Comparison of ENCODE assay signal across 16 cellular contexts in the genomic region with DNA sequence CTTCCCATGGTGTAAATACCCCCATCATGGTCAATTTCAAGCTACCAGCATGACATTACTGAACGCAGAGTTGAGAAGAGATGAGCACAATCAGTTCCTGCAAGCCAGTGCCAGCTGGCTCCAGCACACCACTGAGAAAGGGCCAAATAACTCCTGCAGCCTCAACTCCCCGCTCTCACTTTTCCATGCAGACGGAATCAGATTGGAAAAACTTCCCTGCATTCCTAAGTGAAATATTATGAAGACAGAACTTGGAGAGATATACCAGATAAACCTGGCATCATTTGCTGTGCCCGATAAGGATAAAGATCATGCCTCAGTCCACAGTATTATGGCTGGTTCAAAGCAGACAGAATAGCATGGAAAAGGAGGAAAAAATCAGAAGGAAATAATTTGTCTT. TPM values are rescaled to one million over a fixed set of nuclear protein-coding genes. Genes with fewer than 3 reads are reported as not detected.
DNase-seq lines count a peak whose midpoint lies in the region; ATAC-seq and TF ChIP-seq lines count a peak whose summit lies in the region.
"Had no signal": no experiment of that assay in that cellular context is flagged by ENCODE, and none has a peak within 500 bp of the region (broad histone marks: within the 10 kb centered on the region; RNA-seq: fewer than 3 reads in every experiment).

No MANE protein-coding gene starts in this region.

- peak; percentile 9 for DNase-seq in AG08395 (ENCODE audit: low spot score)
- no peak for DNase-seq in chondrocyte (ENCODE audit: low spot score)
- no peak for DNase-seq in left lung
- DNase-seq in sigmoid colon, result peak; percentile 85
- DNase-seq in UCSD-AML1 (lab: John Stamatoyannopoulos, UW; ENCODE audit: unreplicated experiment), result no peak
- no peak for DNase-seq in NCI-H1105 (lab: John Stamatoyannopoulos, UW)
- DNase-seq in GM20000 (ENCODE audit: low spot score), result no peak
- DNase-seq in thyroid gland, result no peak
- DNase-seq: activated effector memory CD4-positive, alpha-beta T cell treated with anti-CD3 and anti-CD28 coated beads, Interleukin-2, amount 50 U/mL, for 16 hours; Karpas-422; NCI-H187; NCI-H510A; stimulated activated CD4-positive, alpha-beta T cell treated with anti-CD3 and anti-CD28 coated beads, Interleukin-12 subunit alpha, Interleukin-12 subunit beta, amount 100 ng/mL, for 4 hours had no signal

- H3K27ac ChIP-seq in left lung, result peak overlapping the region; percentile 30 to 47
- H3K27ac ChIP-seq in sigmoid colon, result peak overlapping the region; percentile 75 to 84 (median 81)
- no peak overlapping the region for H3K27ac ChIP-seq in thyroid gland
- H3K27ac ChIP-seq: HL-60, VCaP had no signal

- no peaks in the 10 kb centered on the region for H3K27me3 Mint-ChIP-seq in chondrocyte (ENCODE audit: low read depth)

- intact Hi-C loops in left lung (cut with DNase I), result no loop called here
- intact Hi-C loops in sigmoid colon (cut with DNase I), result loop anchor here (5.0 kb wide), 1 partner anchor 55 kb away; the partner anchor contains the start of gene FILIP1
- intact Hi-C loops in thyroid gland (cut with DNase I), result no loop called here

- no peak overlapping the region for H3K4me3 Mint-ChIP-seq in chondrocyte (ENCODE audit: unreplicated experiment)

- H3K4me1 ChIP-seq in left lung (peaks cover 5 to 9% of the 10 kb centered on the region in 2 donors), sigmoid colon (peaks cover 0 to 47% (median 36%) of the 10 kb centered on the region in 4 donors), thyroid gland (peaks cover 0 to 5% of the 10 kb centered on the region in 2 donors)

- H3K27ac Mint-ChIP-seq in chondrocyte (ENCODE audit: unreplicated experiment), result peak overlapping the region; percentile 34

- no peaks in the 10 kb centered on the region for H3K36me3 Mint-ChIP-seq in chondrocyte (ENCODE audit: low read depth)

- ATAC-seq in left lung, result peak; percentile 22

- peak in 3 of 4 donors; percentile 24 to 71 (median 53) for TF ChIP-seq EP300 in sigmoid colon (IDR thresholded peaks at IDR 0.05)

- H3K4me1 Mint-ChIP-seq in chondrocyte (ENCODE audit: low read depth), result peaks cover 22% of the 10 kb centered on the region

- H3K9me3 ChIP-seq in left lung, result no peaks in the 10 kb centered on the region
- no peaks in the 10 kb centered on the region for H3K9me3 ChIP-seq in sigmoid colon
- no peaks in the 10 kb centered on the region for H3K9me3 ChIP-seq in thyroid gland

- H3K9me3 Mint-ChIP-seq in chondrocyte (ENCODE audit: low read depth), result no peaks in the 10 kb centered on the region

- H3K4me3 ChIP-seq in left lung, result no peak overlapping the region
- H3K4me3 ChIP-seq in sigmoid colon, result no peak overlapping the region
- no peak overlapping the region for H3K4me3 ChIP-seq in thyroid gland (replicated peaks in 1 of 3)

- TF ChIP-seq POLR2A in sigmoid colon (IDR thresholded peaks at IDR 0.05) (no peak), thyroid gland (IDR thresholded peaks at IDR 0.05) (no peak)

- TF ChIP-seq CTCF in chondrocyte (IDR thresholded peaks at IDR 0.05), result no peak
- no peak for TF ChIP-seq CTCF in left lung (IDR thresholded peaks at IDR 0.05)
- no peak for TF ChIP-seq CTCF in sigmoid colon (IDR thresholded peaks at IDR 0.05)
- TF ChIP-seq CTCF in GM20000 (IDR thresholded peaks at IDR 0.05; ENCODE audit: extremely low read depth, missing control alignments), result no peak
- TF ChIP-seq CTCF in thyroid gland (IDR thresholded peaks at IDR 0.05), result no peak

- H3K27me3 ChIP-seq in left lung, result no peaks in the 10 kb centered on the region
- H3K27me3 ChIP-seq in sigmoid colon, result no peaks in the 10 kb centered on the region
- no peaks in the 10 kb centered on the region for H3K27me3 ChIP-seq in thyroid gland

- WGBS in sigmoid colon, 2 donors, result 70 to 82% methylated on average over 4 of the region's 4 CpGs
- WGBS in thyroid gland, 2 donors, result 71 to 77% methylated on average over 4 of the region's 4 CpGs

- no peaks in the 10 kb centered on the region for H3K36me3 ChIP-seq in left lung
- no peaks in the 10 kb centered on the region for H3K36me3 ChIP-seq in sigmoid colon
- H3K36me3 ChIP-seq in thyroid gland, result no peaks in the 10 kb centered on the region

RNA-seq across cellular contexts. Expression of gene FILIP1, which starts 56.7 kb away (rescaled TPM):
- total RNA-seq in chondrocyte (0.51 to 7.1 TPM (median 7.0 TPM) in 3 replicates), left lung (10 to 100 TPM; 14.4 to 25.7 TPM), sigmoid colon (10 to 100 TPM; 47.1 to 72.8 (median 53.8) TPM), thyroid gland (1 to 10 TPM; 2.2 to 9.3 (median 5.1) TPM)
- 1 to 10 TPM in 1 of 3 donors, under 1 TPM in 2; 0.46 to 2.0 (median 0.60) TPM for polyA plus RNA-seq in sigmoid colon
- polyA plus RNA-seq: mammary epithelial cell had no signal

Comparison
In these comparisons a context has a peak if more than half of its experiments do, and no peak if none do; other contexts are left out.
1. DNase-seq: peak in AG08395 (single experiment) and sigmoid colon (single experiment); none in chondrocyte (single experiment), left lung (0 of 2), UCSD-AML1 (single experiment), NCI-H1105 (single experiment), GM20000 (single experiment) and thyroid gland (0 of 2).
2. H3K27ac ChIP-seq: peak in left lung (2 of 2) and sigmoid colon (4 of 4); none in thyroid gland (0 of 3).